In genomic region chr12:96194572-96194889, GRCh38 we compare ENCODE assay signal across 8 cellular contexts. TPM values are rescaled to one million over a fixed set of nuclear protein-coding genes. Genes with fewer than 3 reads are reported as not detected.
DNase-seq lines count a peak whose midpoint lies in the region; ATAC-seq and TF ChIP-seq lines count a peak whose summit lies in the region.

No MANE protein-coding gene starts in this region.

- peak; percentile 6 for ATAC-seq in GM19025 (IDR thresholded peaks at IDR 0.05; ENCODE audit: low read depth, unreplicated experiment)
- ATAC-seq in HG03066 (IDR thresholded peaks at IDR 0.05; ENCODE audit: low read depth, unreplicated experiment), result peak; percentile 13
- no peak for ATAC-seq in body of pancreas

- H3K36me3 ChIP-seq in body of pancreas (replicated peaks in 1 of 2; ENCODE audit: insufficient read depth in 1 of 2, low read depth in 2 of 2) (no peaks in the 10 kb centered on the region), muscle layer of duodenum (ENCODE audit: control insufficient read depth in 1 of 2, insufficient read depth in 2 of 2, low read length in 2 of 2) (peaks cover 0 to 16% of the 10 kb centered on the region in 2 donors)

- TF ChIP-seq CTCF in body of pancreas (IDR thresholded peaks at IDR 0.05), result no peak

- H3K9me3 ChIP-seq in body of pancreas, result no peaks in the 10 kb centered on the region
- H3K9me3 ChIP-seq in muscle layer of duodenum (ENCODE audit: control insufficient read depth in 1 of 2, low read length in 2 of 2), result no peaks in the 10 kb centered on the region

- H3K4me1 ChIP-seq in body of pancreas, result peaks cover 9% of the 10 kb centered on the region
- H3K4me1 ChIP-seq in muscle layer of duodenum (ENCODE audit: control insufficient read depth in 1 of 2, insufficient read depth in 2 of 2, low read length in 2 of 2), result peaks cover 3 to 4% of the 10 kb centered on the region in 2 donors

- no peak for TF ChIP-seq POLR2A in body of pancreas (IDR thresholded peaks at IDR 0.05)

- peak overlapping the region in 2 of 4 donors; percentile 70 to 71 for H3K27ac ChIP-seq in body of pancreas
- H3K27ac ChIP-seq in muscle layer of duodenum (ENCODE audit: low read length), result peak overlapping the region; percentile 70

- H3K4me3 ChIP-seq in body of pancreas (peak overlapping the region; percentile 40 to 58), muscle layer of duodenum (ENCODE audit: low read depth in 1 of 2, low read length in 2 of 2) (peak overlapping the region; percentile 61 to 93)

- intact Hi-C loops in body of pancreas (cut with DNase I), result no loop called here

- DNase-seq in body of pancreas (no peak), DMS53 treated with DMSO at 0.1 percent for 48 hours (lab: John Stamatoyannopoulos, UW; ENCODE audit: unreplicated experiment) (no peak), ecto neural progenitor cell (ENCODE audit: low spot score) (no peak), GOT3 (lab: John Stamatoyannopoulos, UW) (no peak)
- no peak for DNase-seq in activated CD4-positive, alpha-beta T cell treated with anti-CD3 and anti-CD28 coated beads, Interleukin-2, amount 50 U/mL, for 48 hours

- H3K27me3 ChIP-seq in body of pancreas, result no peaks in the 10 kb centered on the region
- no peaks in the 10 kb centered on the region for H3K27me3 ChIP-seq in muscle layer of duodenum (ENCODE audit: low read depth, low read length)

- 0% methylated on average over 20 to 24 of the region's 24 CpGs for WGBS in body of pancreas, 2 donors

RNA-seq across cellular contexts. Expression of gene ELK3, which starts 0.4 kb away (rescaled TPM):
- 1 to 10 TPM; 4.9 to 8.0 TPM for total RNA-seq in body of pancreas
